20 cellular contexts compared by ENCODE assay signal in the genomic region with DNA sequence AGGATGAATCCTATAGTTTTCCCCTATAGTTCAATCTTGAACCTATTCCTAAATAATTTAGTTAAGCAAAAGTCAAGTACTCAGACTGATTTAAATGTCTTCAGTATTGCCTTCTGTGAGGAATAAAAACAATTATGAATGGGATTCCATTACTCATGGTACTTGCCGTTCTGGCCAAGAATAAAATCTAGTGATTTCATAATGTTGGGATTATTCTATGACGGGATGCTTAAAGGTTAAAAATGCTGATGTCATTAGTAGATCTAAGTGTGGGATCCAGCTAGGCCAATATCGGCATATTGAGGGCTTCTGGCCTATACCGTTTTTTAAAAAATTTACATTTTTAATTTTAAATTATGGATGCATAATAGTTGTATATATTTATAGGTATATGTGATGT.
"Had no signal": no experiment of that assay in that cellular context is flagged by ENCODE, and none has a peak within 500 bp of the region (broad histone marks: within the 10 kb centered on the region; RNA-seq: fewer than 3 reads in every experiment).

No MANE protein-coding gene starts in this region.

- H3K27me3 ChIP-seq: colonic mucosa, esophagus muscularis mucosa, neural progenitor cell, testis, tibial artery, upper lobe of left lung had no signal

- DNase-seq: central memory CD4-positive, alpha-beta T cell; colonic mucosa; effector memory CD4-positive, alpha-beta T cell; hypothalamus; immature natural killer cell; left ventricle myocardium superior; naive B cell; stimulated activated CD4-positive, alpha-beta T cell treated with anti-CD3 and anti-CD28 coated beads, Interleukin-2, amount 100 ng/mL, for 24 hours; stimulated activated CD4-positive, alpha-beta T cell treated with anti-CD3 and anti-CD28 coated beads, Interleukin-4, amount 100 ng/mL, for 24 hours; stimulated activated naive CD4-positive, alpha-beta T cell treated with Interleukin-2 at 50 U/mL for 16 hours; substantia nigra; testis; tibial artery; upper lobe of left lung had no signal

- H3K4me1 ChIP-seq: colonic mucosa, neural progenitor cell had no signal

- ATAC-seq: left ventricle myocardium superior; sciatic nerve; stimulated activated effector memory CD8-positive, alpha-beta T cell treated with anti-CD3 and anti-CD28 coated beads, Interleukin-12 subunit alpha, Interleukin-12 subunit beta, amount 100 ng/mL, for 72 hours had no signal

- H3K4me3 ChIP-seq: colonic mucosa, esophagus muscularis mucosa, lung, neural progenitor cell, testis, tibial artery, upper lobe of left lung had no signal

- H3K9me3 ChIP-seq: colonic mucosa, esophagus muscularis mucosa, testis, tibial artery, upper lobe of left lung had no signal

- H3K27ac ChIP-seq: colonic mucosa, esophagus muscularis mucosa, neural progenitor cell, parathyroid adenoma, testis, tibial artery, upper lobe of left lung had no signal

- H3K36me3 ChIP-seq: colonic mucosa, esophagus muscularis mucosa, neural progenitor cell, tibial artery, upper lobe of left lung had no signal
